In the genomic region with DNA sequence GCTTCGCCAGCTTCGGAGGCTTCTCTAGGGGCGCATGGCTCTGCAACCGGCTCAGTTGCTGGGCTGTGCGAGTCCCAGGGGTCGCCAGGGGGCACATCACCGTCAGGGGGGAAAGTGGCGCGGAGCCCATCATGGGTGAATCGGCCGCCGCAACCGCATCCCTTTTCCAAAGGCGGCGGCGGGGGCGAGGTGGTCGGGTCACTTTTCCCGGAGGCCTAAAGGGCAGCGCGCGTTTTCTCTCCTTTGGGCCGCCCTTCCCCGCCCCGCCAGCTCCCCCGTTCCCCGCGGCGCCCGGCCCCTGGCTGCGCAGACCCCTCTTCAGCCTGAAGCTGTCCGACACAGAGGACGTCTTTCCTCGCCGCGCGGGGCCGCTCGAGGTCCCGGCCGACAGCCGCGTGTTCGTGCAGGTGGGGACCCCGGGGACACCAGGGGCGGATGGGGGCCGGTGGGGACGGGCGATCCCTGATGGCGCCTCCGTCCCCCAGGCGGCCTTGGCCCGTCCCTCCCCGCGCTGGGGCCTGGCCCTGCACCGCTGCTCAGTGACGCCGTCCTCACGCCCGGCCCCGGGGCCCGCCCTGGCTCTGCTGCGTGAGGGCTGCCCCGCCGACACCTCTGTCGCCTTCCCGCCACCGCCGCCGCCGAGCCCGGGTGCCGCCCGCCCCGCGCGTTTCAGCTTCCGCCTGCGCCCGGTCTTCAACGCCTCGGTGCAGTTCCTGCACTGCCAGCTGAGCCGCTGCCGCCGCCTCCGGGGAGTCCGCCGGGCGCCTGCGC, we compare ENCODE assay signal across 6 cellular contexts. TPM values are rescaled to one million over a fixed set of nuclear protein-coding genes. Genes with fewer than 3 reads are reported as not detected.
DNase-seq lines count a peak whose midpoint lies in the region; ATAC-seq and TF ChIP-seq lines count a peak whose summit lies in the region.

No MANE protein-coding gene starts in this region.

- peak; percentile 32 for DNase-seq in EL
- DNase-seq in RWPE2 (ENCODE audit: low spot score), result no peak
- peak; percentile 38 to 53 (median 49) for DNase-seq in effector memory CD4-positive, alpha-beta T cell
- DNase-seq in stimulated activated CD4-positive, alpha-beta T cell treated with anti-CD3 and anti-CD28 coated beads, Interleukin-12 subunit alpha, Interleukin-12 subunit beta, amount 100 ng/mL, for 48 hours (ENCODE audit: low read depth in 2 of 3, low spot score in 1 of 3), result peak; percentile 37 to 53 (median 44)
- DNase-seq in SK-N-DZ (ENCODE audit: low spot score), result no peak
- no peak for DNase-seq in putamen (ENCODE audit: low spot score)

- peaks cover 7% of the 10 kb centered on the region for H3K27me3 ChIP-seq in RWPE2 (ENCODE audit: insufficient read depth, poor library complexity, severe bottlenecking)
- peaks cover 31% of the 10 kb centered on the region for H3K27me3 ChIP-seq in effector memory CD4-positive, alpha-beta T cell (replicated peaks; ENCODE audit: control insufficient read depth, insufficient read depth, low read length, poor library complexity, severe bottlenecking)

- H3K27ac ChIP-seq in RWPE2 (ENCODE audit: poor library complexity, severe bottlenecking), result peak overlapping the region; percentile 22
- no peak overlapping the region for H3K27ac ChIP-seq in effector memory CD4-positive, alpha-beta T cell (ENCODE audit: insufficient read depth, low read length, poor library complexity, severe bottlenecking)

- ATAC-seq in RWPE2 (ENCODE audit: low read depth), result peak; percentile 6; the same call in 2 of the 3 replicates

- peak; percentile 14 for TF ChIP-seq CTCF in RWPE2 (IDR thresholded peaks at IDR 0.05; ENCODE audit: poor library complexity, severe bottlenecking)

- H3K36me3 ChIP-seq in RWPE2 (ENCODE audit: low read depth), result peaks cover 9% of the 10 kb centered on the region
- H3K36me3 ChIP-seq in effector memory CD4-positive, alpha-beta T cell (ENCODE audit: control insufficient read depth, insufficient read depth, low read length), result peaks cover 17% of the 10 kb centered on the region

- no peaks in the 10 kb centered on the region for H3K9me3 ChIP-seq in RWPE2 (ENCODE audit: severe bottlenecking)
- H3K9me3 ChIP-seq in effector memory CD4-positive, alpha-beta T cell (ENCODE audit: control insufficient read depth, low read length), result no peaks in the 10 kb centered on the region

- peak overlapping the region; percentile 42 for H3K4me3 ChIP-seq in RWPE2 (ENCODE audit: severe bottlenecking)
- peak overlapping the region; percentile 50 for H3K4me3 ChIP-seq in effector memory CD4-positive, alpha-beta T cell (ENCODE audit: insufficient read depth, low read depth, low read length, poor library complexity, severe bottlenecking)

- no peaks in the 10 kb centered on the region for H3K4me1 ChIP-seq in RWPE2 (ENCODE audit: insufficient read depth, poor library complexity, severe bottlenecking)
- peaks cover 36% of the 10 kb centered on the region for H3K4me1 ChIP-seq in effector memory CD4-positive, alpha-beta T cell (ENCODE audit: control insufficient read depth, insufficient read depth, low read length, poor library complexity, severe bottlenecking)

RNA-seq across cellular contexts. Expression of gene TGFBR3L, which starts 1.7 kb away (rescaled TPM):
- polyA plus RNA-seq in SK-N-DZ (2014; cell fraction: cytosol; rRNA removed), result 9.0 and 21.7 TPM in 2 replicates
- 11.4 and 25.5 TPM in 2 replicates for polyA plus RNA-seq in SK-N-DZ (2014; cell fraction: nucleus; rRNA removed)

RNA-seq across cellular contexts. Expression of gene SNAPC2, which starts 3.8 kb away (rescaled TPM):
- polyA plus RNA-seq in SK-N-DZ (2014; cell fraction: cytosol; rRNA removed), result 16.8 and 19.2 TPM in 2 replicates
- polyA plus RNA-seq in SK-N-DZ (2014; cell fraction: nucleus; rRNA removed), result 7.9 and 14.1 TPM in 2 replicates

RNA-seq across cellular contexts. Expression of gene CTXN1, which starts 9.6 kb away (rescaled TPM):
- 10.4 and 16.9 TPM in 2 replicates for polyA plus RNA-seq in SK-N-DZ (2014; cell fraction: cytosol; rRNA removed)
- polyA plus RNA-seq in SK-N-DZ (2014; cell fraction: nucleus; rRNA removed), result 14.9 and 19.4 TPM in 2 replicates

RNA-seq across cellular contexts. Expression of gene MAP2K7, which starts 12.6 kb away (rescaled TPM):
- polyA plus RNA-seq in SK-N-DZ (2014; cell fraction: cytosol; rRNA removed), result 20.8 and 28.7 TPM in 2 replicates
- polyA plus RNA-seq in SK-N-DZ (2014; cell fraction: nucleus; rRNA removed), result 35.1 and 44.5 TPM in 2 replicates

RNA-seq across cellular contexts. Expression of gene TIMM44, which starts 27.1 kb away (rescaled TPM):
- polyA plus RNA-seq in SK-N-DZ (2014; cell fraction: cytosol; rRNA removed), result 82.5 and 83.0 TPM in 2 replicates
- polyA plus RNA-seq in SK-N-DZ (2014; cell fraction: nucleus; rRNA removed), result 272 and 276 TPM in 2 replicates

Comparison
In these comparisons a context has a peak if more than half of its experiments do, and no peak if none do; other contexts are left out.
1. DNase-seq: peak in EL (single experiment), effector memory CD4-positive, alpha-beta T cell (3 of 3) and stimulated activated CD4-positive, alpha-beta T cell treated with anti-CD3 and anti-CD28 coated beads, Interleukin-12 subunit alpha, Interleukin-12 subunit beta, amount 100 ng/mL, for 48 hours (3 of 3); none in RWPE2 (single experiment), SK-N-DZ (single experiment) and putamen (single experiment).